ENCODE assay signal across 28 cellular contexts in genomic region chr3:70882104-70882503, GRCh38.
A peak's percentile ranks its signal among the peaks of the same experiment; 100 is the strongest.
DNase-seq lines count a peak whose midpoint lies in the region; TF ChIP-seq lines count a peak whose summit lies in the region.
"Had no signal": no experiment of that assay in that cellular context is flagged by ENCODE, and none has a peak within 500 bp of the region (broad histone marks: within the 10 kb centered on the region; RNA-seq: fewer than 3 reads in every experiment).

No MANE protein-coding gene starts in this region.

- no peak for TF ChIP-seq CTCF in AG04450 (IDR thresholded peaks at IDR 0.05; ENCODE audit: low read depth, low read length)
- TF ChIP-seq CTCF in breast epithelium (IDR thresholded peaks at IDR 0.05), result no peak

- no peaks in the 10 kb centered on the region for H3K36me3 ChIP-seq in breast epithelium
- H3K36me3 ChIP-seq: ovary, tibial artery had no signal

- no peaks in the 10 kb centered on the region for H3K27me3 ChIP-seq in AG04450 (ENCODE audit: control insufficient read depth, insufficient read depth, low read length)
- H3K27me3 ChIP-seq in breast epithelium, result no peaks in the 10 kb centered on the region
- H3K27me3 ChIP-seq: ovary, tibial artery had no signal

- no peaks in the 10 kb centered on the region for H3K4me1 ChIP-seq in breast epithelium
- H3K4me1 ChIP-seq: tibial artery had no signal

- peak overlapping the region; percentile 11 for H3K27ac ChIP-seq in AG04450 (ENCODE audit: low read depth, low read length)
- no peak overlapping the region for H3K27ac ChIP-seq in breast epithelium
- H3K27ac ChIP-seq: C4-2B, ovary, PC-9, tibial artery had no signal

- POLR2A ChIA-PET in AG04450 (lab: Yijun Ruan, JAX), result no interaction called here

- no peaks in the 10 kb centered on the region for H3K9me3 ChIP-seq in AG04450 (ENCODE audit: control insufficient read depth, insufficient read depth, low read length)
- no peaks in the 10 kb centered on the region for H3K9me3 ChIP-seq in breast epithelium
- H3K9me3 ChIP-seq: ovary, tibial artery had no signal

- DNase-seq in AG04450 (ENCODE audit: low read depth, low spot score) (no peak), M059J (ENCODE audit: low read depth) (peak; percentile 6), dermis blood vessel endothelial cell (peak; percentile 22), iris pigment epithelial cell (ENCODE audit: low read depth) (peak; percentile 88), COR-L47 (lab: John Stamatoyannopoulos, UW) (no peak), breast epithelium (ENCODE audit: low spot score in 2 of 2) (no peak)
- DNase-seq in effector CD4-positive, alpha-beta T cell, result no peak
- DNase-seq in activated naive CD4-positive, alpha-beta T cell (lab: John Stamatoyannopoulos, UW), result no peak
- DNase-seq: activated CD4-positive, alpha-beta T cell treated with anti-CD3 and anti-CD28 coated beads, Interleukin-2, amount 50 U/mL, for 1 hour; activated gamma-delta T cell treated with Interleukin-2 at 50 U/mL for 16 hours; activated naive CD8-positive, alpha-beta T cell treated with anti-CD3 and anti-CD28 coated beads, Interleukin-2, amount 50 U/mL, for 24 hours; activated T-cell treated with anti-CD3 and anti-CD28 coated beads, Interleukin-2, amount 50 U/mL, for 4 hours; Calu3; effector memory CD4-positive, alpha-beta T cell; glutamatergic neuron; kidney; NCI-H1048; NCI-H1694; NCI-H524 treated with DMSO at 0.1 percent for 48 hours; nephron progenitor cell; ovary; PC-9; SIG-M5; stimulated activated CD4-positive, alpha-beta T cell treated with anti-CD3 and anti-CD28 coated beads, Interleukin-1b, Interleukin-23, amount 100 ng/mL, for 48 hours; T1000; tibial artery had no signal

- intact Hi-C loops in breast epithelium (cut with DNase I; ENCODE audit: low total_unique reads), result no loop called here

- CTCF ChIA-PET in AG04450 (lab: Charles Lee), result no interaction called here

- TF ChIP-seq POLR2A in breast epithelium (IDR thresholded peaks at IDR 0.05), result no peak

- H3K4me3 ChIP-seq in AG04450 (ENCODE audit: low read depth, low read length), result no peak overlapping the region
- H3K4me3 ChIP-seq in breast epithelium, result no peak overlapping the region
- H3K4me3 ChIP-seq: ovary, PC-9, smooth muscle cell, tibial artery had no signal

Comparison
In these comparisons a context has a peak if more than half of its experiments do, and no peak if none do; other contexts are left out.
1. DNase-seq: peak in M059J (single experiment), dermis blood vessel endothelial cell (single experiment) and iris pigment epithelial cell (single experiment); none in AG04450 (single experiment), effector CD4-positive, alpha-beta T cell (single experiment), activated naive CD4-positive, alpha-beta T cell (0 of 4), COR-L47 (single experiment) and breast epithelium (0 of 2).